1 cellular context compared by ENCODE assay signal in the genomic region with DNA sequence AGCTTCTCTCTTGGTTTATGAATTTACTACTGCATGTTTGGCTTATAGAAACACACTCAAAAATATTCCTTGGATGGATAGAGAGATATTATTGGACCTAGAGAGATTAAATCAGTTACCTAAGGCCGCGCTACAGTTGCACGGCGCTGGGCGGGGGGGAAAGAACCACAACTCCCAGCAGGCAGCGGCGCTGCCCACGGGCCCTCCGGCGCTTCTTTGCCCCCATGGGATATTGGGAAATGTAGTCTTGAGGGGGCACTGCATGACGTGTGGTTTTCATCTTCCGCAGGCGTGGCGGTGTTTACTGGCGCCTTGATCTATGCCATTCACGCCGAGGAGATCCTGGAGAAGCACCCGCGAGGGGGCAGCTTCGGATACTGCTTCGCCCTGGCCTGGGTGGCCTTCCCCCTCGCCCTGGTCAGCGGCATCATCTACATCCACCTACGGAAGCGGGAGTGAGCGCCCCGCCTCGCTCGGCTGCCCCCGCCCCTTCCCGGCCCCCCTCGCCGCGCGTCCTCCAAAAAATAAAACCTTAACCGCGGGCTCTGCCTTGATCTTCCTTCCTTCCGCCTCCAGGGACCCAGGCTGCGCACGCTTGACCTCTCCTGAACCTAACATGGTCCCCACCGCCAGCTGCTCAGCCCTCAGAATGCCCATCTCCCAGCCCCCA.
A peak's percentile ranks its signal among the peaks of the same experiment; 100 is the strongest.
TF ChIP-seq lines count a peak whose summit lies in the region.

No MANE protein-coding gene starts in this region.

TF ChIP-seq in SK-N-SH, 30 proteins besides CTCF, POLR2A, EP300 and RAD21 (continued from another document):
- TF ChIP-seq, protein P1, sequence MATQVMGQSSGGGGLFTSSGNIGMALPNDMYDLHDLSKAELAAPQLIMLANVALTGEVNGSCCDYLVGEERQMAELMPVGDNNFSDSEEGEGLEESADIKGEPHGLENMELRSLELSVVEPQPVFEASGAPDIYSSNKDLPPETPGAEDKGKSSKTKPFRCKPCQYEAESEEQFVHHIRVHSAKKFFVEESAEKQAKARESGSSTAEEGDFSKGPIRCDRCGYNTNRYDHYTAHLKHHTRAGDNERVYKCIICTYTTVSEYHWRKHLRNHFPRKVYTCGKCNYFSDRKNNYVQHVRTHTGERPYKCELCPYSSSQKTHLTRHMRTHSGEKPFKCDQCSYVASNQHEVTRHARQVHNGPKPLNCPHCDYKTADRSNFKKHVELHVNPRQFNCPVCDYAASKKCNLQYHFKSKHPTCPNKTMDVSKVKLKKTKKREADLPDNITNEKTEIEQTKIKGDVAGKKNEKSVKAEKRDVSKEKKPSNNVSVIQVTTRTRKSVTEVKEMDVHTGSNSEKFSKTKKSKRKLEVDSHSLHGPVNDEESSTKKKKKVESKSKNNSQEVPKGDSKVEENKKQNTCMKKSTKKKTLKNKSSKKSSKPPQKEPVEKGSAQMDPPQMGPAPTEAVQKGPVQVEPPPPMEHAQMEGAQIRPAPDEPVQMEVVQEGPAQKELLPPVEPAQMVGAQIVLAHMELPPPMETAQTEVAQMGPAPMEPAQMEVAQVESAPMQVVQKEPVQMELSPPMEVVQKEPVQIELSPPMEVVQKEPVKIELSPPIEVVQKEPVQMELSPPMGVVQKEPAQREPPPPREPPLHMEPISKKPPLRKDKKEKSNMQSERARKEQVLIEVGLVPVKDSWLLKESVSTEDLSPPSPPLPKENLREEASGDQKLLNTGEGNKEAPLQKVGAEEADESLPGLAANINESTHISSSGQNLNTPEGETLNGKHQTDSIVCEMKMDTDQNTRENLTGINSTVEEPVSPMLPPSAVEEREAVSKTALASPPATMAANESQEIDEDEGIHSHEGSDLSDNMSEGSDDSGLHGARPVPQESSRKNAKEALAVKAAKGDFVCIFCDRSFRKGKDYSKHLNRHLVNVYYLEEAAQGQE (IDR thresholded peaks at IDR 0.05; ENCODE audit: low read depth, low read length): no peak
- TF ChIP-seq, protein P2, sequence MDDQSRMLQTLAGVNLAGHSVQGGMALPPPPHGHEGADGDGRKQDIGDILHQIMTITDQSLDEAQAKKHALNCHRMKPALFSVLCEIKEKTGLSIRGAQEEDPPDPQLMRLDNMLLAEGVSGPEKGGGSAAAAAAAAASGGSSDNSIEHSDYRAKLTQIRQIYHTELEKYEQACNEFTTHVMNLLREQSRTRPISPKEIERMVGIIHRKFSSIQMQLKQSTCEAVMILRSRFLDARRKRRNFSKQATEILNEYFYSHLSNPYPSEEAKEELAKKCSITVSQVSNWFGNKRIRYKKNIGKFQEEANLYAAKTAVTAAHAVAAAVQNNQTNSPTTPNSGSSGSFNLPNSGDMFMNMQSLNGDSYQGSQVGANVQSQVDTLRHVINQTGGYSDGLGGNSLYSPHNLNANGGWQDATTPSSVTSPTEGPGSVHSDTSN (IDR thresholded peaks at IDR 0.05): peak; percentile 15; the same call in 1 of the 2 replicates
- TF ChIP-seq ELF1 (IDR thresholded peaks at IDR 0.05): peak; percentile 64
- TF ChIP-seq GABPA (IDR thresholded peaks at IDR 0.05; ENCODE audit: low read depth): peak; percentile 57
- TF ChIP-seq, protein P3, sequence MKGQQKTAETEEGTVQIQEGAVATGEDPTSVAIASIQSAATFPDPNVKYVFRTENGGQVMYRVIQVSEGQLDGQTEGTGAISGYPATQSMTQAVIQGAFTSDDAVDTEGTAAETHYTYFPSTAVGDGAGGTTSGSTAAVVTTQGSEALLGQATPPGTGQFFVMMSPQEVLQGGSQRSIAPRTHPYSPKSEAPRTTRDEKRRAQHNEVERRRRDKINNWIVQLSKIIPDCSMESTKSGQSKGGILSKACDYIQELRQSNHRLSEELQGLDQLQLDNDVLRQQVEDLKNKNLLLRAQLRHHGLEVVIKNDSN (IDR thresholded peaks at IDR 0.05; ENCODE audit: borderline replicate concordance, low read depth): no peak
- TF ChIP-seq NRF1 (IDR thresholded peaks at IDR 0.05; ENCODE audit: low read depth, low read length): no peak
- TF ChIP-seq, protein P4, sequence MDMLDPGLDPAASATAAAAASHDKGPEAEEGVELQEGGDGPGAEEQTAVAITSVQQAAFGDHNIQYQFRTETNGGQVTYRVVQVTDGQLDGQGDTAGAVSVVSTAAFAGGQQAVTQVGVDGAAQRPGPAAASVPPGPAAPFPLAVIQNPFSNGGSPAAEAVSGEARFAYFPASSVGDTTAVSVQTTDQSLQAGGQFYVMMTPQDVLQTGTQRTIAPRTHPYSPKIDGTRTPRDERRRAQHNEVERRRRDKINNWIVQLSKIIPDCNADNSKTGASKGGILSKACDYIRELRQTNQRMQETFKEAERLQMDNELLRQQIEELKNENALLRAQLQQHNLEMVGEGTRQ (IDR thresholded peaks at IDR 0.05; ENCODE audit: borderline replicate concordance, low read depth, low read length): no peak
- no peak for TF ChIP-seq NFIC (IDR thresholded peaks at IDR 0.05; ENCODE audit: borderline replicate concordance)
- no peak for TF ChIP-seq MEF2A (IDR thresholded peaks at IDR 0.05; ENCODE audit: borderline replicate concordance, low read depth)
- 0 out of 2 replicates have a peak, but pooled peaks have one; percentile 11 for TF ChIP-seq RCOR1 (IDR thresholded peaks at IDR 0.05; ENCODE audit: low read length)
- TF ChIP-seq RFX5 (IDR thresholded peaks at IDR 0.05; ENCODE audit: low read length): no peak
- TF ChIP-seq EZH2phosphoT487 (IDR thresholded peaks at IDR 0.05; ENCODE audit: borderline replicate concordance, low read depth): no peak
- peak; percentile 62 for TF ChIP-seq GATA2 (CRISPR knock-in tag; IDR thresholded peaks at IDR 0.05)
- TF ChIP-seq FOSL2 (IDR thresholded peaks at IDR 0.05; ENCODE audit: borderline replicate concordance, low read depth): no peak
- peak; percentile 72; the same call in 1 of the 2 replicates for TF ChIP-seq MXI1 (IDR thresholded peaks at IDR 0.05; ENCODE audit: low read depth, low read length)
- TF ChIP-seq FOXM1 (IDR thresholded peaks at IDR 0.05; ENCODE audit: low read depth): no peak
- peak; percentile 47; the same call in 1 of the 2 replicates for TF ChIP-seq POLR2AphosphoS5 (IDR thresholded peaks at IDR 0.05; ENCODE audit: low read depth, low read length)
- peak; percentile 88 for TF ChIP-seq CHD2 (IDR thresholded peaks at IDR 0.05; ENCODE audit: low read length, partially characterized antibody)
- TF ChIP-seq RXRA (IDR thresholded peaks at IDR 0.05; ENCODE audit: borderline replicate concordance, low read depth): no peak
- no peak for TF ChIP-seq FOXJ3 (CRISPR knock-in tag; IDR thresholded peaks at IDR 0.05)
- TF ChIP-seq, protein P5, sequence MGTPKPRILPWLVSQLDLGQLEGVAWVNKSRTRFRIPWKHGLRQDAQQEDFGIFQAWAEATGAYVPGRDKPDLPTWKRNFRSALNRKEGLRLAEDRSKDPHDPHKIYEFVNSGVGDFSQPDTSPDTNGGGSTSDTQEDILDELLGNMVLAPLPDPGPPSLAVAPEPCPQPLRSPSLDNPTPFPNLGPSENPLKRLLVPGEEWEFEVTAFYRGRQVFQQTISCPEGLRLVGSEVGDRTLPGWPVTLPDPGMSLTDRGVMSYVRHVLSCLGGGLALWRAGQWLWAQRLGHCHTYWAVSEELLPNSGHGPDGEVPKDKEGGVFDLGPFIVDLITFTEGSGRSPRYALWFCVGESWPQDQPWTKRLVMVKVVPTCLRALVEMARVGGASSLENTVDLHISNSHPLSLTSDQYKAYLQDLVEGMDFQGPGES (IDR thresholded peaks at IDR 0.05; ENCODE audit: low read depth, low read length): no peak
- TF ChIP-seq, protein P6, sequence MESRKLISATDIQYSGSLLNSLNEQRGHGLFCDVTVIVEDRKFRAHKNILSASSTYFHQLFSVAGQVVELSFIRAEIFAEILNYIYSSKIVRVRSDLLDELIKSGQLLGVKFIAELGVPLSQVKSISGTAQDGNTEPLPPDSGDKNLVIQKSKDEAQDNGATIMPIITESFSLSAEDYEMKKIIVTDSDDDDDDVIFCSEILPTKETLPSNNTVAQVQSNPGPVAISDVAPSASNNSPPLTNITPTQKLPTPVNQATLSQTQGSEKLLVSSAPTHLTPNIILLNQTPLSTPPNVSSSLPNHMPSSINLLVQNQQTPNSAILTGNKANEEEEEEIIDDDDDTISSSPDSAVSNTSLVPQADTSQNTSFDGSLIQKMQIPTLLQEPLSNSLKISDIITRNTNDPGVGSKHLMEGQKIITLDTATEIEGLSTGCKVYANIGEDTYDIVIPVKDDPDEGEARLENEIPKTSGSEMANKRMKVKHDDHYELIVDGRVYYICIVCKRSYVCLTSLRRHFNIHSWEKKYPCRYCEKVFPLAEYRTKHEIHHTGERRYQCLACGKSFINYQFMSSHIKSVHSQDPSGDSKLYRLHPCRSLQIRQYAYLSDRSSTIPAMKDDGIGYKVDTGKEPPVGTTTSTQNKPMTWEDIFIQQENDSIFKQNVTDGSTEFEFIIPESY (IDR thresholded peaks at IDR 0.05; ENCODE audit: borderline replicate concordance, low read depth): no peak
- TF ChIP-seq YY1 (IDR thresholded peaks at IDR 0.05; ENCODE audit: low read depth): no peak
- no peak; the same call in 1 of the 2 replicates for TF ChIP-seq SMC3 (IDR thresholded peaks at IDR 0.05; ENCODE audit: low read depth, low read length)
- no peak for TF ChIP-seq TEAD4 (IDR thresholded peaks at IDR 0.05; ENCODE audit: borderline replicate concordance, insufficient read depth)
